ENCODE assay signal across 26 cellular contexts in the genomic region with DNA sequence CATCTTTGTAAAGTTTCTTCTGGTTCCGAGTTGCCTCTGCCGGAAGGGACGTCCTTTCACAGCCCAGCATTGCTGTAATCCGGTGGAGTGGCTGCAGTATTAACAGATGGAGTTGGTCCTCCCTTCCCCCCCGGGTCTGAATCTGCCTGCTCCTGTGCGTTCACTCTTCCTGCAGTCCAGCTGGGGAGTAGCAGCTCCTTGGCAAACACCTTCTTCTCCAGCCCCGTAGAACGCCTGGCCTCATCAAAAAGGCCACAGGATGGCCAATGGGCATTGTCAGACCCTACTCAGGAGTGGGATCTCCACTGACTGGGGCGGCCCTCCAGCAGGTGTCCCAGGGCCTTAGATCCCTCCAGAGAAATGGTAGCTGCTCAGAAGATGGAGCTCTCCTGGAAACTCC.
"Had no signal": no experiment of that assay in that cellular context is flagged by ENCODE, and none has a peak within 500 bp of the region (broad histone marks: within the 10 kb centered on the region; RNA-seq: fewer than 3 reads in every experiment).

No MANE protein-coding gene starts in this region.

- H3K27me3 ChIP-seq: cardiac muscle cell, colonic mucosa had no signal

- H3K9me3 Mint-ChIP-seq: activated CD4-positive, alpha-beta memory T cell treated with anti-CD3 and anti-CD28 coated beads for 36 hours; activated CD4-positive, alpha-beta T cell treated with anti-CD3 and anti-CD28 coated beads, Interleukin-2, amount 10 ng/mL, durations not matched to agents 7 days and 5 days; activated naive CD4-positive, alpha-beta T cell treated with anti-CD3 and anti-CD28 coated beads for 36 hours; activated T-helper 17 cell treated with anti-CD3 and anti-CD28 coated beads, Interleukin-2, amount 50 U/mL, for 72 hours; brain had no signal

- H3K36me3 ChIP-seq: cardiac muscle cell, colonic mucosa had no signal

- H3K27me3 Mint-ChIP-seq: activated CD4-positive, alpha-beta memory T cell treated with anti-CD3 and anti-CD28 coated beads for 36 hours; activated CD4-positive, alpha-beta T cell treated with anti-CD3 and anti-CD28 coated beads, Interleukin-2, amount 10 ng/mL, durations not matched to agents 7 days and 5 days; activated naive CD8-positive, alpha-beta T cell; activated T-helper 17 cell treated with anti-CD3 and anti-CD28 coated beads, Interleukin-2, amount 50 U/mL, for 72 hours had no signal

- H3K4me3 ChIP-seq: cardiac muscle cell, colonic mucosa had no signal

- H3K4me3 Mint-ChIP-seq: activated CD4-positive, alpha-beta memory T cell treated with anti-CD3 and anti-CD28 coated beads for 36 hours; activated CD4-positive, alpha-beta T cell treated with anti-CD3 and anti-CD28 coated beads, Interleukin-2, amount 10 ng/mL, durations not matched to agents 7 days and 5 days; activated naive CD4-positive, alpha-beta T cell treated with anti-CD3 and anti-CD28 coated beads for 36 hours; activated naive CD8-positive, alpha-beta T cell; activated T-helper 17 cell treated with anti-CD3 and anti-CD28 coated beads, Interleukin-2, amount 50 U/mL, for 72 hours; brain had no signal

- ATAC-seq: activated T-helper 17 cell treated with anti-CD3 and anti-CD28 coated beads, Interleukin-2, amount 50 U/mL, for 72 hours had no signal

- H3K9me3 ChIP-seq: colonic mucosa had no signal

- DNase-seq: activated CD4-positive, alpha-beta memory T cell treated with anti-CD3 and anti-CD28 coated beads for 36 hours; activated CD4-positive, alpha-beta T cell treated with anti-CD3 and anti-CD28 coated beads, Interleukin-2, amount 10 ng/mL, durations not matched to agents 7 days and 5 days; activated CD4-positive, CD25-positive, alpha-beta regulatory T cell; activated CD8-positive, alpha-beta memory T cell treated with anti-CD3 and anti-CD28 coated beads for 24 hours; activated gamma-delta T cell; activated naive CD4-positive, alpha-beta T cell treated with anti-CD3 and anti-CD28 coated beads for 36 hours; activated T-cell treated with anti-CD3 and anti-CD28 coated beads for 4 hours; activated T-cell treated with anti-CD3 and anti-CD28 coated beads, Interleukin-2, amount 50 U/mL, for 48 hours; amygdala; cerebellar nuclear complex; colonic mucosa; MV-4-11; NCI-H1092 treated with DMSO at 0.1 percent for 48 hours; NCI-H1436; NCI-H1694 treated with DMSO at 0.1 percent for 48 hours; NCI-H2029 treated with DMSO at 0.1 percent for 48 hours; NCI-H345; NCI-H510A; NCI-H748 treated with DMSO at 0.1 percent for 48 hours; SIG-M5; T-helper 2 cell; T1000 had no signal

- H3K27ac ChIP-seq: cardiac muscle cell, colonic mucosa had no signal

- H3K4me1 ChIP-seq: colonic mucosa had no signal

- H3K27ac Mint-ChIP-seq: activated CD4-positive, alpha-beta memory T cell treated with anti-CD3 and anti-CD28 coated beads for 36 hours; activated CD4-positive, alpha-beta T cell treated with anti-CD3 and anti-CD28 coated beads, Interleukin-2, amount 10 ng/mL, durations not matched to agents 7 days and 5 days; activated naive CD4-positive, alpha-beta T cell treated with anti-CD3 and anti-CD28 coated beads for 36 hours; activated naive CD8-positive, alpha-beta T cell; brain had no signal
